1 cellular context compared by ENCODE assay signal in genomic region chr16:14370736-14371234, GRCh38.
A peak's percentile ranks its signal among the peaks of the same experiment; 100 is the strongest.
TF ChIP-seq lines count a peak whose summit lies in the region.

No MANE protein-coding gene starts in this region.

TF ChIP-seq in HepG2, 621 proteins besides CTCF, POLR2A, EP300 and RAD21 (continued from another document):
- TF ChIP-seq, protein P1, sequence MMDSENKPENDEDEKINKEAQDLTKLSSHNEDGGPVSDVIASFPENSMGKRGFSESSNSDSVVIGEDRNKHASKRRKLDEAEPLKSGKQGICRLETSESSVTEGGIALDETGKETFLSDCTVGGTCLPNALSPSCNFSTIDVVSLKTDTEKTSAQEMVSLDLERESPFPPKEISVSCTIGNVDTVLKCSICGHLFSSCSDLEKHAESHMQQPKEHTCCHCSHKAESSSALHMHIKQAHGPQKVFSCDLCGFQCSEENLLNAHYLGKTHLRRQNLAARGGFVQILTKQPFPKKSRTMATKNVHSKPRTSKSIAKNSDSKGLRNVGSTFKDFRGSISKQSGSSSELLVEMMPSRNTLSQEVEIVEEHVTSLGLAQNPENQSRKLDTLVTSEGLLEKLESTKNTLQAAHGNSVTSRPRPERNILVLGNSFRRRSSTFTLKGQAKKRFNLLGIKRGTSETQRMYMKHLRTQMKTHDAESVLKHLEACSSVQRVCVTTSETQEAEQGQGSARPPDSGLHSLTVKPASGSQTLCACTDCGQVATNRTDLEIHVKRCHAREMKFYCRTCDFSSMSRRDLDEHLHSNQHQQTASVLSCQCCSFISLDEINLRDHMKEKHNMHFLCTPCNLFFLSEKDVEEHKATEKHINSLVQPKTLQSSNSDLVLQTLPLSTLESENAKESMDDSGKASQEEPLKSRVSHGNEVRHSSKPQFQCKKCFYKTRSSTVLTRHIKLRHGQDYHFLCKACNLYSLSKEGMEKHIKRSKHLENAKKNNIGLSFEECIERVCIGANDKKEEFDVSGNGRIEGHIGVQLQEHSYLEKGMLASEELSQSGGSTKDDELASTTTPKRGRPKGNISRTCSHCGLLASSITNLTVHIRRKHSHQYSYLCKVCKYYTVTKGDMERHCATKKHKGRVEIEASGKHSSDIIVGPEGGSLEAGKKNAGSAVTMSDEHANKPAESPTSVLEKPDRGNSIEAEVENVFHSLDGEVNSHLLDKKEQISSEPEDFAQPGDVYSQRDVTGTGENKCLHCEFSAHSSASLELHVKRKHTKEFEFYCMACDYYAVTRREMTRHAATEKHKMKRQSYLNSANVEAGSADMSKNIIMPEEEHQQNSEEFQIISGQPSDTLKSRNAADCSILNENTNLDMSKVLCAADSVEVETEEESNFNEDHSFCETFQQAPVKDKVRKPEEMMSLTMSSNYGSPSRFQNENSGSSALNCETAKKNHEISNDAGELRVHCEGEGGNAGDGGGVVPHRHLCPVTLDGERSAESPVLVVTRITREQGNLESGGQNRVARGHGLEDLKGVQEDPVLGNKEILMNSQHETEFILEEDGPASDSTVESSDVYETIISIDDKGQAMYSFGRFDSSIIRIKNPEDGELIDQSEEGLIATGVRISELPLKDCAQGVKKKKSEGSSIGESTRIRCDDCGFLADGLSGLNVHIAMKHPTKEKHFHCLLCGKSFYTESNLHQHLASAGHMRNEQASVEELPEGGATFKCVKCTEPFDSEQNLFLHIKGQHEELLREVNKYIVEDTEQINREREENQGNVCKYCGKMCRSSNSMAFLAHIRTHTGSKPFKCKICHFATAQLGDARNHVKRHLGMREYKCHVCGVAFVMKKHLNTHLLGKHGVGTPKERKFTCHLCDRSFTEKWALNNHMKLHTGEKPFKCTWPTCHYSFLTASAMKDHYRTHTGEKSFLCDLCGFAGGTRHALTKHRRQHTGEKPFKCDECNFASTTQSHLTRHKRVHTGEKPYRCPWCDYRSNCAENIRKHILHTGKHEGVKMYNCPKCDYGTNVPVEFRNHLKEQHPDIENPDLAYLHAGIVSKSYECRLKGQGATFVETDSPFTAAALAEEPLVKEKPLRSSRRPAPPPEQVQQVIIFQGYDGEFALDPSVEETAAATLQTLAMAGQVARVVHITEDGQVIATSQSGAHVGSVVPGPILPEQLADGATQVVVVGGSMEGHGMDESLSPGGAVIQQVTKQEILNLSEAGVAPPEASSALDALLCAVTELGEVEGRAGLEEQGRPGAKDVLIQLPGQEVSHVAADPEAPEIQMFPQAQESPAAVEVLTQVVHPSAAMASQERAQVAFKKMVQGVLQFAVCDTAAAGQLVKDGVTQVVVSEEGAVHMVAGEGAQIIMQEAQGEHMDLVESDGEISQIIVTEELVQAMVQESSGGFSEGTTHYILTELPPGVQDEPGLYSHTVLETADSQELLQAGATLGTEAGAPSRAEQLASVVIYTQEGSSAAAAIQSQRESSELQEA (CRISPR knock-in tag; IDR thresholded peaks at IDR 0.05; ENCODE audit: not compliant biosample characterization) = no peak
- TF ChIP-seq ZNF263 (CRISPR knock-in tag; IDR thresholded peaks at IDR 0.05) = peak; percentile 28; the same call in 1 of the 2 replicates
- 0 out of 2 replicates have a peak, but pooled peaks have one; percentile 71 for TF ChIP-seq SAFB2 (CRISPR knock-in tag; IDR thresholded peaks at IDR 0.05; ENCODE audit: borderline replicate concordance, low read depth)
